ENCODE assay signal across 11 cellular contexts in the genomic region with DNA sequence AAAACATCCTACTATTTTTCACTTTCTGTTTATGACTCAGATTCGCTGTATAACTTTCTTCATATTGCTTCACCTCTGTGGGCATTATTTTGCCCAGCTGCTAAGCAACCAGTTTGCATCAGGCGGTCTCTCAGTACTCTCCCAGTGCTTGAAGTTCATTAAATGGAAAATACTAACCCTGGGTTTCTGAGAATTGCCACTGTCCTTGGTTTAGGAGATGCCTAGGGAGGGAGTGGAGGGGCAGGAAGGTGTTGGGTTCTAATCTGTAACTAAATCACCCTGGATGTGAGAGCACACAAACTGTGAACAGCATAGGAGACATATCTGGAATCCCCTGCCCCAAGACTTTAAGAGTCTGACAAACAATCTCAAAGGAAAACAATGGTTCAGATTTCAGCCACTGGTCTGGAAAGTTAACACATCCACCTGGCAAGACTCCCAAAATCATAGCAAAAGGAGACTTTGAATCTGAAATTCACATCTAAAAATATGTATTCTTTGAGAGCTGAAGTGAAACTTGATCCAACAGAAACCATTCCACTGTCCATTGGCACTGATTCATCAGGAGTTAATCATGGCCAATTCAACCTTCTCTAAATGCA.
DNase-seq lines count a peak whose midpoint lies in the region; ATAC-seq and TF ChIP-seq lines count a peak whose summit lies in the region.
"Had no signal": no experiment of that assay in that cellular context is flagged by ENCODE, and none has a peak within 500 bp of the region (broad histone marks: within the 10 kb centered on the region; RNA-seq: fewer than 3 reads in every experiment).

No MANE protein-coding gene starts in this region.

- no peak for ATAC-seq in CD8-positive, alpha-beta T cell

- intact Hi-C loops in dorsolateral prefrontal cortex (cut with DNase I), result no loop called here
- intact Hi-C loops in CD8-positive, alpha-beta T cell (cut with DNase I, micrococcal nuclease), result no loop called here

- no peaks in the 10 kb centered on the region for H3K9me3 ChIP-seq in right atrium auricular region
- no peaks in the 10 kb centered on the region for H3K9me3 ChIP-seq in CD8-positive, alpha-beta T cell (ENCODE audit: low read length)
- H3K9me3 ChIP-seq: BLaER1 treated with 17β-estradiol and CSF1 and Interleukin-3, amounts not matched to agents 10 nM and 100 nM had no signal

- H3K36me3 ChIP-seq in right atrium auricular region, result no peaks in the 10 kb centered on the region
- no peaks in the 10 kb centered on the region for H3K36me3 ChIP-seq in CD8-positive, alpha-beta T cell (ENCODE audit: insufficient read depth, low read length)
- H3K36me3 ChIP-seq: BLaER1 treated with 17β-estradiol and CSF1 and Interleukin-3, amounts not matched to agents 10 nM and 100 nM had no signal

- POLR2A ChIA-PET in CD8-positive, alpha-beta T cell (lab: Charles Lee), result no interaction called here

- peaks cover 6% of the 10 kb centered on the region for H3K9me3 Mint-ChIP-seq in activated naive CD8-positive, alpha-beta T cell treated with anti-CD3 and anti-CD28 coated beads for 36 hours
- peaks cover 5% of the 10 kb centered on the region for H3K9me3 Mint-ChIP-seq in CD8-positive, alpha-beta T cell

- peaks cover 0 to 38% of the 10 kb centered on the region in 2 donors for H3K4me1 ChIP-seq in right atrium auricular region
- H3K4me1 ChIP-seq in CD8-positive, alpha-beta T cell (ENCODE audit: insufficient read depth, low read length), result no peaks in the 10 kb centered on the region

- TF ChIP-seq CTCF in right atrium auricular region (IDR thresholded peaks at IDR 0.05) (no peak), dorsolateral prefrontal cortex (IDR thresholded peaks at IDR 0.05 in 54 of 56, conservative IDR thresholded peaks at IDR 0.05 in 2 of 56; ENCODE audit: low read depth in 1 of 56, partially characterized antibody in 56 of 56) (no peak)
- TF ChIP-seq CTCF in CD8-positive, alpha-beta T cell (IDR thresholded peaks at IDR 0.05), result no peak

- H3K27ac ChIP-seq in right atrium auricular region (peak overlapping the region; percentile 36 to 62), dorsolateral prefrontal cortex (peak overlapping the region in 6 of 59 donors; percentile 0 to 26 (median 20))
- no peak overlapping the region for H3K27ac ChIP-seq in CD8-positive, alpha-beta T cell (ENCODE audit: low read depth, low read length)

- H3K27me3 Mint-ChIP-seq in activated naive CD8-positive, alpha-beta T cell treated with anti-CD3 and anti-CD28 coated beads for 36 hours, result peaks cover 53% of the 10 kb centered on the region
- peaks cover 6% of the 10 kb centered on the region for H3K27me3 Mint-ChIP-seq in CD8-positive, alpha-beta T cell (ENCODE audit: low read depth)

- no peaks in the 10 kb centered on the region for H3K36me3 Mint-ChIP-seq in activated naive CD8-positive, alpha-beta T cell treated with anti-CD3 and anti-CD28 coated beads for 36 hours
- H3K36me3 Mint-ChIP-seq in CD8-positive, alpha-beta T cell, result no peaks in the 10 kb centered on the region

- no peaks in the 10 kb centered on the region for H3K27me3 ChIP-seq in right atrium auricular region
- H3K27me3 ChIP-seq in dorsolateral prefrontal cortex, result peaks cover 0 to 34% (median 0%) of the 10 kb centered on the region in 45 donors
- H3K27me3 ChIP-seq in CD8-positive, alpha-beta T cell (ENCODE audit: insufficient read depth, low read length), result no peaks in the 10 kb centered on the region
- H3K27me3 ChIP-seq: BLaER1 treated with 17β-estradiol and CSF1 and Interleukin-3, amounts not matched to agents 10 nM and 100 nM had no signal

- no peak overlapping the region for H3K4me3 Mint-ChIP-seq in activated naive CD8-positive, alpha-beta T cell treated with anti-CD3 and anti-CD28 coated beads for 36 hours
- no peak overlapping the region for H3K4me3 Mint-ChIP-seq in CD8-positive, alpha-beta T cell

- H3K27ac Mint-ChIP-seq in activated naive CD8-positive, alpha-beta T cell treated with anti-CD3 and anti-CD28 coated beads for 36 hours, result no peak overlapping the region
- H3K27ac Mint-ChIP-seq in CD8-positive, alpha-beta T cell, result no peak overlapping the region

- peaks cover 4% of the 10 kb centered on the region for H3K4me1 Mint-ChIP-seq in activated naive CD8-positive, alpha-beta T cell treated with anti-CD3 and anti-CD28 coated beads for 36 hours
- no peaks in the 10 kb centered on the region for H3K4me1 Mint-ChIP-seq in CD8-positive, alpha-beta T cell (ENCODE audit: low read depth)

- peak; percentile 13 for DNase-seq in NK-92 treated with Interleukin-12 subunit alpha and Interleukin-12 subunit beta, amount 100 ng/mL, for 24 hours (lab: John Stamatoyannopoulos, UW)
- DNase-seq in NK-92 (lab: John Stamatoyannopoulos, UW; ENCODE audit: unreplicated experiment), result no peak
- peak; percentile 30 for DNase-seq in activated naive CD8-positive, alpha-beta T cell treated with anti-CD3 and anti-CD28 coated beads for 36 hours
- DNase-seq in right atrium auricular region (ENCODE audit: low spot score), result peak; percentile 77
- DNase-seq in stromal cell of bone marrow (ENCODE audit: low read depth), result peak; percentile 93
- DNase-seq in dorsolateral prefrontal cortex, result no peak
- no peak for DNase-seq in NCI-H526 (lab: John Stamatoyannopoulos, UW)
- no peak for DNase-seq in CD8-positive, alpha-beta T cell
- DNase-seq: activated CD4-positive, CD25-positive, alpha-beta regulatory T cell; MM.1S had no signal

- CTCF ChIA-PET in CD8-positive, alpha-beta T cell (lab: Charles Lee), result no interaction called here

- H3K4me3 ChIP-seq in right atrium auricular region, result no peak overlapping the region
- no peak overlapping the region for H3K4me3 ChIP-seq in dorsolateral prefrontal cortex
- no peak overlapping the region for H3K4me3 ChIP-seq in CD8-positive, alpha-beta T cell (ENCODE audit: low read depth, low read length)
- H3K4me3 ChIP-seq: BLaER1 treated with 17β-estradiol and CSF1 and Interleukin-3, amounts not matched to agents 10 nM and 100 nM had no signal

Comparison
In these comparisons a context has a peak if more than half of its experiments do, and no peak if none do; other contexts are left out.
1. DNase-seq: peak in NK-92 treated with Interleukin-12 subunit alpha and Interleukin-12 subunit beta, amount 100 ng/mL, for 24 hours (single experiment), activated naive CD8-positive, alpha-beta T cell treated with anti-CD3 and anti-CD28 coated beads for 36 hours (single experiment), right atrium auricular region (single experiment) and stromal cell of bone marrow (single experiment); none in NK-92 (single experiment), dorsolateral prefrontal cortex (0 of 10), NCI-H526 (0 of 2) and CD8-positive, alpha-beta T cell (0 of 7).